1 cellular context compared by ENCODE assay signal in the genomic region with DNA sequence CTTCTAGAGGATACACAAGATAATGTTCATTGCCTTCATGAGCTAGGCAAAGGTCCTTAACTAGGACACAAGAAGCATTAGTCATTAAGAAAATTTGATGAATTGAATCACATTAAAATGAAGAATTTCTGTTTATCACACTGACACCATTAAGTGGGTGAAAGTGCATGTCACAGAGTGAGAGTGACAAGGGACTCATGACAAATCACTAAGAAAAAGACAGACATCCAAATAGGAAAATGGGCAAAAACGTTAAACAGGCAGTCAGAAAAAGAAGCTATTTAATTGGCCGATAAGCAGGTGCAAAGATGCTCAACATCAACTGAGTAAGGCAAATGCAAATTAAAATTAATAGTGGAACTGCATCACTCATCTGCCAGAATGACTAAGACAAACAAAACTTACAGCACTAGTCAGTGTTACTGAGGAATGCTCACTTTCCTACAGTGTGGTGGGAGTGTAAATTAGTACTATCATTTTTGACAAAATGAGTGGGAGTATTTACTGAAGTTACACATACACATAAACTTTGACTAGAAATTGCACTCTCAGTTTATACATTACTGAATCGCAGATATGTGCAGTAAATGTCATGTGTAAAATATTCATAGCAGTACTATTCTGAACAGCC.
TF ChIP-seq lines count a peak whose summit lies in the region.

No MANE protein-coding gene starts in this region.

TF ChIP-seq in IMR-90, 13 proteins besides CTCF, POLR2A, EP300 and RAD21:
- TF ChIP-seq, protein P1, sequence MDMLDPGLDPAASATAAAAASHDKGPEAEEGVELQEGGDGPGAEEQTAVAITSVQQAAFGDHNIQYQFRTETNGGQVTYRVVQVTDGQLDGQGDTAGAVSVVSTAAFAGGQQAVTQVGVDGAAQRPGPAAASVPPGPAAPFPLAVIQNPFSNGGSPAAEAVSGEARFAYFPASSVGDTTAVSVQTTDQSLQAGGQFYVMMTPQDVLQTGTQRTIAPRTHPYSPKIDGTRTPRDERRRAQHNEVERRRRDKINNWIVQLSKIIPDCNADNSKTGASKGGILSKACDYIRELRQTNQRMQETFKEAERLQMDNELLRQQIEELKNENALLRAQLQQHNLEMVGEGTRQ (IDR thresholded peaks at IDR 0.05; ENCODE audit: low read depth, low read length), result no peak
- TF ChIP-seq MXI1 (IDR thresholded peaks at IDR 0.05; ENCODE audit: borderline replicate concordance, low read depth, low read length), result no peak
- TF ChIP-seq ELK1 (IDR thresholded peaks at IDR 0.05; ENCODE audit: borderline replicate concordance, low read depth, low read length), result no peak
- TF ChIP-seq MAZ (IDR thresholded peaks at IDR 0.05; ENCODE audit: borderline replicate concordance, low read depth, low read length), result no peak
- TF ChIP-seq RFX5 (IDR thresholded peaks at IDR 0.05; ENCODE audit: low read depth, low read length), result no peak
- no peak for TF ChIP-seq RCOR1 (IDR thresholded peaks at IDR 0.05; ENCODE audit: insufficient replicate concordance, low read length)
- TF ChIP-seq MAFK (IDR thresholded peaks at IDR 0.05; ENCODE audit: low read depth, low read length), result no peak
- TF ChIP-seq FOS (IDR thresholded peaks at IDR 0.05; ENCODE audit: low read depth, low read length), result no peak
- TF ChIP-seq CEBPB (IDR thresholded peaks at IDR 0.05; ENCODE audit: low read depth, low read length), result no peak
- no peak for TF ChIP-seq SMC3 (IDR thresholded peaks at IDR 0.05; ENCODE audit: low read depth, low read length)
- no peak for TF ChIP-seq CHD1 (IDR thresholded peaks at IDR 0.05; ENCODE audit: low read depth, low read length)
- TF ChIP-seq NFE2L2 (IDR thresholded peaks at IDR 0.05; ENCODE audit: low read depth, low read length), result no peak
- no peak for TF ChIP-seq BHLHE40 (IDR thresholded peaks at IDR 0.05; ENCODE audit: low read depth, low read length)
